27 cellular contexts compared by ENCODE assay signal in the genomic region with DNA sequence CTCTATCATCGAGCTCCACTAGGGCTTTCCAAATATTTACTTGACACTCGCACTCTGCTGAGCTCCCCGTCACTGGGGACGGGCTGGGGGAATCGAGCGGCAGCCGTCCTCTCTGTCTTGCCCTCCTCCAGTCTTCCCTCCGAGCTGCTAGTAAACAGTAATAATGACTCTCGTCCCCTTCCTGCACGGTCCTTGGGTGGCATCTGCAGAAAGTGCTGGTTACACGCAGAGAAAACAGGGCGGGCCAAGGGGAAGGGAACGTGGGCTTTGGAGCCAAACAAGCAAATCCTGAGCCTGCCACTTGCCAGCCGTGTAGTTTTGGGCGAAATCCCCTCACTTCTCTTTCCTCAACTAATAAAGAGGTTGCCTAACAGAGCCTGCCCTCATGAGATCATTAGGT.
DNase-seq lines count a peak whose midpoint lies in the region; ATAC-seq and TF ChIP-seq lines count a peak whose summit lies in the region.
"Had no signal": no experiment of that assay in that cellular context is flagged by ENCODE, and none has a peak within 500 bp of the region (broad histone marks: within the 10 kb centered on the region; RNA-seq: fewer than 3 reads in every experiment).

No MANE protein-coding gene starts in this region.

- ATAC-seq in activated T-helper 17 cell treated with anti-CD3 and anti-CD28 coated beads, Interleukin-2, amount 50 U/mL, for 72 hours (replicated peaks) = no peak
- ATAC-seq in gastroesophageal sphincter = no peak
- no peak for ATAC-seq in HG03439 (IDR thresholded peaks at IDR 0.05; ENCODE audit: unreplicated experiment)
- no peak for ATAC-seq in HG03159 (IDR thresholded peaks at IDR 0.05; ENCODE audit: unreplicated experiment)
- ATAC-seq: activated naive CD8-positive, alpha-beta T cell treated with anti-CD3 and anti-CD28 coated beads, Interleukin-2, amount 50 U/mL, for 24 hours; foreskin keratinocyte; heart right ventricle; left colon; naive thymus-derived CD8-positive, alpha-beta T cell; stimulated activated effector memory CD8-positive, alpha-beta T cell treated with anti-CD3 and anti-CD28 coated beads, Interleukin-12 subunit alpha, Interleukin-12 subunit beta, amount 100 ng/mL, for 72 hours had no signal

- H3K9ac ChIP-seq in BLaER1 = peak overlapping the region; percentile 78

- peak overlapping the region; percentile 94 for H3K4me2 ChIP-seq in BLaER1

- TF ChIP-seq CTCF in gastroesophageal sphincter (IDR thresholded peaks at IDR 0.05) (no peak), stomach (IDR thresholded peaks at IDR 0.05) (no peak)

- peaks cover 85% of the 10 kb centered on the region for H3K36me3 Mint-ChIP-seq in activated T-helper 17 cell treated with anti-CD3 and anti-CD28 coated beads, Interleukin-2, amount 50 U/mL, for 72 hours (ENCODE audit: low read depth)

- H3K27me3 ChIP-seq in BLaER1 (no peaks in the 10 kb centered on the region), gastroesophageal sphincter (no peaks in the 10 kb centered on the region), stomach (no peaks in the 10 kb centered on the region)
- no peaks in the 10 kb centered on the region for H3K27me3 ChIP-seq in effector memory CD4-positive, alpha-beta T cell (replicated peaks; ENCODE audit: control insufficient read depth, insufficient read depth, low read length, poor library complexity, severe bottlenecking)
- H3K27me3 ChIP-seq: foreskin keratinocyte, heart right ventricle, suprapubic skin had no signal

- no peak for DNase-seq in stomach
- DNase-seq in effector memory CD4-positive, alpha-beta T cell = no peak
- DNase-seq in mucosa of gallbladder (ENCODE audit: low spot score) = no peak
- DNase-seq: activated CD4-positive, alpha-beta T cell treated with anti-CD3 and anti-CD28 coated beads for 4 hours; activated effector memory CD4-positive, alpha-beta T cell treated with Interleukin-2 at 50 U/mL for 16 hours; activated naive CD8-positive, alpha-beta T cell treated with anti-CD3 and anti-CD28 coated beads, Interleukin-2, amount 50 U/mL, for 24 hours; activated T-cell treated with anti-CD3 and anti-CD28 coated beads for 4 hours; cerebellar nuclear complex; DMS53; effector CD8-positive, alpha-beta T cell; foreskin keratinocyte; heart right ventricle; left colon; naive thymus-derived CD8-positive, alpha-beta T cell; NCI-H187 treated with DMSO at 0.1 percent for 48 hours; NCI-H2171 treated with DMSO at 0.1 percent for 48 hours; NCI-H526; SHP77; stimulated activated CD4-positive, alpha-beta T cell treated with anti-CD3 and anti-CD28 coated beads, Interleukin-4, amount 100 ng/mL, for 1 hour had no signal

- peaks cover 82% of the 10 kb centered on the region for H4K20me1 ChIP-seq in BLaER1

- WGBS in gastroesophageal sphincter (ENCODE audit: low coverage in 1 of 2), 2 donors = 32 to 47% methylated on average over 2 to 6 of the region's 15 CpGs
- 25 to 44% (median 28%) methylated on average over 15 of the region's 15 CpGs for WGBS in stomach, 5 donors

- TF ChIP-seq POLR2A in gastroesophageal sphincter (IDR thresholded peaks at IDR 0.05) (no peak), stomach (IDR thresholded peaks at IDR 0.05) (no peak)

- TF ChIP-seq EP300 in gastroesophageal sphincter (IDR thresholded peaks at IDR 0.05) (no peak), stomach (IDR thresholded peaks at IDR 0.05) (no peak)

- peak overlapping the region; percentile 88 for H3K27ac ChIP-seq in BLaER1
- H3K27ac ChIP-seq in gastroesophageal sphincter = peak overlapping the region; percentile 62 to 82 (median 79)
- H3K27ac ChIP-seq in stomach = peak overlapping the region in 4 of 5 donors; percentile 10 to 83 (median 68)
- H3K27ac ChIP-seq in effector memory CD4-positive, alpha-beta T cell (ENCODE audit: insufficient read depth, low read length, poor library complexity, severe bottlenecking) = no peak overlapping the region
- H3K27ac ChIP-seq: foreskin keratinocyte, suprapubic skin had no signal

- H3K27ac Mint-ChIP-seq in activated T-helper 17 cell treated with anti-CD3 and anti-CD28 coated beads, Interleukin-2, amount 50 U/mL, for 72 hours = peak overlapping the region; percentile 31
- H3K27ac Mint-ChIP-seq: activated naive CD8-positive, alpha-beta T cell treated with anti-CD3 and anti-CD28 coated beads, Interleukin-2, amount 50 U/mL, for 24 hours; IgD-negative memory B cell; naive thymus-derived CD8-positive, alpha-beta T cell had no signal

- H3K27me3 Mint-ChIP-seq in activated T-helper 17 cell treated with anti-CD3 and anti-CD28 coated beads, Interleukin-2, amount 50 U/mL, for 72 hours = no peaks in the 10 kb centered on the region
- H3K27me3 Mint-ChIP-seq: activated naive CD8-positive, alpha-beta T cell treated with anti-CD3 and anti-CD28 coated beads, Interleukin-2, amount 50 U/mL, for 24 hours; IgD-negative memory B cell had no signal

- peaks cover 91% of the 10 kb centered on the region for H3K36me3 ChIP-seq in BLaER1
- peaks cover 0 to 72% of the 10 kb centered on the region in 2 donors for H3K36me3 ChIP-seq in gastroesophageal sphincter
- peaks cover 37 to 96% (median 84%) of the 10 kb centered on the region in 4 donors for H3K36me3 ChIP-seq in stomach
- peaks cover 59% of the 10 kb centered on the region for H3K36me3 ChIP-seq in effector memory CD4-positive, alpha-beta T cell (ENCODE audit: control insufficient read depth, insufficient read depth, low read length)

- no peaks in the 10 kb centered on the region for H3K4me1 Mint-ChIP-seq in activated T-helper 17 cell treated with anti-CD3 and anti-CD28 coated beads, Interleukin-2, amount 50 U/mL, for 72 hours
- H3K4me1 Mint-ChIP-seq: stimulated activated effector memory CD8-positive, alpha-beta T cell treated with anti-CD3 and anti-CD28 coated beads, Interleukin-12 subunit alpha, Interleukin-12 subunit beta, amount 100 ng/mL, for 72 hours had no signal

- peak overlapping the region; percentile 65 for H3K4me3 ChIP-seq in BLaER1
- no peak overlapping the region for H3K4me3 ChIP-seq in gastroesophageal sphincter
- H3K4me3 ChIP-seq in stomach = no peak overlapping the region
- H3K4me3 ChIP-seq in effector memory CD4-positive, alpha-beta T cell (ENCODE audit: insufficient read depth, low read depth, low read length, poor library complexity, severe bottlenecking) = no peak overlapping the region
- H3K4me3 ChIP-seq: heart right ventricle, suprapubic skin had no signal

- intact Hi-C loops in stomach (cut with DNase I; ENCODE audit: low total_unique reads) = loop anchor here (10.0 kb wide), 1 partner anchor 101 kb away; a partner anchor contains a TSS

- no peaks in the 10 kb centered on the region for H3K9me3 Mint-ChIP-seq in activated T-helper 17 cell treated with anti-CD3 and anti-CD28 coated beads, Interleukin-2, amount 50 U/mL, for 72 hours
- H3K9me3 Mint-ChIP-seq: activated naive CD8-positive, alpha-beta T cell treated with anti-CD3 and anti-CD28 coated beads, Interleukin-2, amount 50 U/mL, for 24 hours; IgD-negative memory B cell; naive thymus-derived CD8-positive, alpha-beta T cell; stimulated activated effector memory CD8-positive, alpha-beta T cell treated with anti-CD3 and anti-CD28 coated beads, Interleukin-12 subunit alpha, Interleukin-12 subunit beta, amount 100 ng/mL, for 72 hours had no signal

- no peak overlapping the region for H3K4me3 Mint-ChIP-seq in activated T-helper 17 cell treated with anti-CD3 and anti-CD28 coated beads, Interleukin-2, amount 50 U/mL, for 72 hours
- H3K4me3 Mint-ChIP-seq: activated naive CD8-positive, alpha-beta T cell treated with anti-CD3 and anti-CD28 coated beads, Interleukin-2, amount 50 U/mL, for 24 hours; IgD-negative memory B cell; naive thymus-derived CD8-positive, alpha-beta T cell; stimulated activated effector memory CD8-positive, alpha-beta T cell treated with anti-CD3 and anti-CD28 coated beads, Interleukin-12 subunit alpha, Interleukin-12 subunit beta, amount 100 ng/mL, for 72 hours had no signal

- H3K4me1 ChIP-seq in BLaER1 (peaks cover 100% of the 10 kb centered on the region), gastroesophageal sphincter (peaks cover 2 to 91% (median 55%) of the 10 kb centered on the region in 3 donors), stomach (peaks cover 53 to 91% (median 74%) of the 10 kb centered on the region in 4 donors)
- no peaks in the 10 kb centered on the region for H3K4me1 ChIP-seq in effector memory CD4-positive, alpha-beta T cell (ENCODE audit: control insufficient read depth, insufficient read depth, low read length, poor library complexity, severe bottlenecking)
- H3K4me1 ChIP-seq: foreskin keratinocyte had no signal

- no peaks in the 10 kb centered on the region for H3K9me3 ChIP-seq in BLaER1
- H3K9me3 ChIP-seq in gastroesophageal sphincter = no peaks in the 10 kb centered on the region
- H3K9me3 ChIP-seq in stomach = no peaks in the 10 kb centered on the region
- H3K9me3 ChIP-seq in effector memory CD4-positive, alpha-beta T cell (ENCODE audit: control insufficient read depth, low read length) = no peaks in the 10 kb centered on the region
- H3K9me3 ChIP-seq: heart right ventricle, suprapubic skin had no signal
